ENCODE assay signal across 18 cellular contexts in genomic region chr3:144564011-144564410, GRCh38.
"Had no signal": no experiment of that assay in that cellular context is flagged by ENCODE, and none has a peak within 500 bp of the region (broad histone marks: within the 10 kb centered on the region; RNA-seq: fewer than 3 reads in every experiment).

No MANE protein-coding gene starts in this region.

- H3K36me3 ChIP-seq: heart right ventricle, left lung, lower lobe of right lung, neural progenitor cell, pancreas, right lobe of liver, stomach had no signal

- H3K27me3 ChIP-seq: heart right ventricle, left lung, neural progenitor cell, pancreas, right lobe of liver, stomach had no signal

- H3K27ac ChIP-seq: heart right ventricle, left lung, lower lobe of right lung, neural progenitor cell, pancreas, right lobe of liver, skin epidermis, stomach had no signal

- H3K4me3 ChIP-seq: heart right ventricle, left lung, lower lobe of right lung, neural progenitor cell, pancreas, right lobe of liver, skin epidermis, stomach had no signal

- DNase-seq: cerebellar nuclear complex; erythroblast; foreskin melanocyte; heart right ventricle; islet precursor cell; left lung; lower lobe of right lung; nucleus accumbens; pancreas; retina; right lobe of liver; stimulated activated CD4-positive, alpha-beta T cell treated with anti-CD3 and anti-CD28 coated beads, Interleukin-12 subunit alpha, Interleukin-12 subunit beta, amount 100 ng/mL, for 4 hours; stimulated activated naive CD4-positive, alpha-beta T cell; stomach; trophoblast cell had no signal

- H3K4me1 ChIP-seq: heart right ventricle, left lung, lower lobe of right lung, neural progenitor cell, pancreas, right lobe of liver, stomach had no signal

- H3K9me3 ChIP-seq: heart right ventricle, left lung, lower lobe of right lung, pancreas, right lobe of liver, stomach had no signal

- FAIRE-seq: colon, pancreas had no signal
